In the genomic region with DNA sequence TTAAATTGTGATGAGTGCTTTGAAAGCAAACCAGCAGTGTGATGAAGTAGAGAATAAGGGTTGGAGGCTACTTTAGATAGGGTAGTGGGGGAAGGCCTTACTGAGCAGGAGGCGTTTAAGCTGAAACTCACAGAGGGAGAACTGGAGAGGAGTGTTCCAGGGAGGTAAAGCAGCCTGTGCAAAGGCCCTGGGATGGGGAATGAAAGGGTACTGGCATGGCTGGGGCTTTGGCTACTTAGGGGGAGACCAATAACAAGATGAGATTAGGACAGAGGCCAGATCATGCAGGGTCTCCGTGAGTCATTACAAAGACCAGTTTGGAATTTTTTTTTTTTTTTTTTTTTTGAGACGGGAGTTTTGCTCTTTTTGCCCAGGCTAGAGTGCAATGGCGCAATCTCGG, we compare ENCODE assay signal across 9 cellular contexts. TPM values are rescaled to one million over a fixed set of nuclear protein-coding genes. Genes with fewer than 3 reads are reported as not detected.
A peak's percentile ranks its signal among the peaks of the same experiment; 100 is the strongest.
DNase-seq lines count a peak whose midpoint lies in the region; ATAC-seq and TF ChIP-seq lines count a peak whose summit lies in the region.
"Had no signal": no experiment of that assay in that cellular context is flagged by ENCODE, and none has a peak within 500 bp of the region (broad histone marks: within the 10 kb centered on the region; RNA-seq: fewer than 3 reads in every experiment).

No MANE protein-coding gene starts in this region.

- DNase-seq in GM12864 (ENCODE audit: low read depth) = no peak
- DNase-seq in PC-9 = no peak
- DNase-seq in endodermal cell = no peak
- DNase-seq in progenitor cell of endocrine pancreas (ENCODE audit: low spot score, unreplicated experiment) = no peak
- DNase-seq in stimulated activated naive CD4-positive, alpha-beta T cell treated with Interleukin-2 at 50 U/mL for 16 hours (lab: John Stamatoyannopoulos, UW) = no peak
- no peak for DNase-seq in upper lobe of left lung
- no peak for DNase-seq in GF-D8 (lab: John Stamatoyannopoulos, UW)
- DNase-seq in CD1c-positive myeloid dendritic cell (ENCODE audit: extremely low spot score) = no peak

- H3K9me3 ChIP-seq in PC-9 (ENCODE audit: insufficient read depth, low read depth) = no peaks in the 10 kb centered on the region
- no peaks in the 10 kb centered on the region for H3K9me3 ChIP-seq in endodermal cell (ENCODE audit: control insufficient read depth, low read length)
- no peaks in the 10 kb centered on the region for H3K9me3 ChIP-seq in upper lobe of left lung

- TF ChIP-seq EP300 in upper lobe of left lung (IDR thresholded peaks at IDR 0.05) = no peak

- intact Hi-C loops in PC-9 (cut with micrococcal nuclease; ENCODE audit: unreplicated experiment) = loop anchor here (1.0 to 2.0 kb wide), 4 partner anchors 25 to 67 kb away; no protein-coding TSS in a partner anchor

- H3F3A ChIP-seq in PC-9 (ENCODE audit: insufficient read depth, low read depth) = peaks cover 8% of the 10 kb centered on the region; the same call in 1 of the 2 replicates

- POLR2A ChIA-PET in PC-9 (lab: Charles Lee; ENCODE audit: unreplicated experiment) = interaction anchor here (0.7 kb wide), 1 partner anchor 77 kb away, joined by 8 read pairs; no protein-coding TSS in a partner anchor

- H3K4me3 Mint-ChIP-seq in endodermal cell (peak overlapping the region; percentile 98), progenitor cell of endocrine pancreas (ENCODE audit: low read depth) (peak overlapping the region; percentile 97)

- TSS peak; percentile 44 for BruUV-seq in PC-9 (replicated peaks; lab: Mats Ljungman, UMichigan)

- H3K27me3 Mint-ChIP-seq in endodermal cell (ENCODE audit: insufficient read depth) = no peaks in the 10 kb centered on the region
- no peaks in the 10 kb centered on the region for H3K27me3 Mint-ChIP-seq in progenitor cell of endocrine pancreas

- TF ChIP-seq CTCF in GM12864 (IDR thresholded peaks at IDR 0.05; ENCODE audit: low read depth, low read length, missing control alignments) = no peak
- no peak for TF ChIP-seq CTCF in PC-9 (conservative IDR thresholded peaks at IDR 0.05)
- TF ChIP-seq CTCF in endodermal cell (conservative IDR thresholded peaks at IDR 0.05) = no peak
- no peak for TF ChIP-seq CTCF in progenitor cell of endocrine pancreas (IDR thresholded peaks at IDR 0.05; ENCODE audit: unreplicated experiment)
- no peak for TF ChIP-seq CTCF in upper lobe of left lung (IDR thresholded peaks at IDR 0.05)

- H3K36me3 Mint-ChIP-seq in endodermal cell (ENCODE audit: low read depth) (peaks cover 19% of the 10 kb centered on the region), progenitor cell of endocrine pancreas (ENCODE audit: insufficient read depth) (peaks cover 4% of the 10 kb centered on the region)

- H3K27ac ChIP-seq in PC-9 = no peak overlapping the region
- no peak overlapping the region for H3K27ac ChIP-seq in endodermal cell (ENCODE audit: low read depth, low read length)
- peak overlapping the region in 2 of 4 donors; percentile 93 for H3K27ac ChIP-seq in upper lobe of left lung

- H3K79me2 ChIP-seq in PC-9 (ENCODE audit: low read depth) = peaks cover 50% of the 10 kb centered on the region

- H3K9ac ChIP-seq in endodermal cell (ENCODE audit: extremely low read depth, low read length, poor library complexity, severe bottlenecking) = no peak overlapping the region

- no peaks in the 10 kb centered on the region for H3K9me2 ChIP-seq in PC-9 (ENCODE audit: insufficient read depth)

- no peak for TF ChIP-seq POLR2A in upper lobe of left lung (IDR thresholded peaks at IDR 0.05)

- H3K36me3 ChIP-seq in PC-9 (ENCODE audit: low read depth) (no peaks in the 10 kb centered on the region), endodermal cell (ENCODE audit: control insufficient read depth, insufficient read depth, low read length) (peaks cover 20% of the 10 kb centered on the region), upper lobe of left lung (no peaks in the 10 kb centered on the region)

- ATAC-seq in upper lobe of left lung (ENCODE audit: low FRiP score in 2 of 2) = no peak

- peaks cover 18% of the 10 kb centered on the region for H4K20me1 ChIP-seq in PC-9 (ENCODE audit: insufficient read depth)

- peak overlapping the region; percentile 91 for H3K4me3 ChIP-seq in GM12864 (ENCODE audit: low read depth, low read length)
- H3K4me3 ChIP-seq in PC-9 = peak overlapping the region; percentile 97
- H3K4me3 ChIP-seq in endodermal cell (ENCODE audit: low read length) = peak overlapping the region; percentile 84
- H3K4me3 ChIP-seq in upper lobe of left lung = peak overlapping the region in 2 of 4 donors; percentile 71 to 89

- CTCF ChIA-PET in PC-9 (lab: Charles Lee) = interaction anchor here (0.6 to 0.8 kb wide), 2 partner anchors 67 to 441 kb away, joined by 7 to 8 read pairs; no protein-coding TSS in a partner anchor

- H3K4me1 ChIP-seq in PC-9 (replicated peaks; ENCODE audit: insufficient read depth) (peaks cover 12% of the 10 kb centered on the region), endodermal cell (ENCODE audit: control insufficient read depth, insufficient read depth, low read length) (no peaks in the 10 kb centered on the region), upper lobe of left lung (peaks cover 43 to 65% (median 54%) of the 10 kb centered on the region in 4 donors)

- H3K9me3 Mint-ChIP-seq in endodermal cell (no peaks in the 10 kb centered on the region), progenitor cell of endocrine pancreas (ENCODE audit: low read depth) (no peaks in the 10 kb centered on the region)

- no peak overlapping the region for H2AFZ ChIP-seq in PC-9

- H3K4me1 Mint-ChIP-seq in endodermal cell (peaks cover 23% of the 10 kb centered on the region), progenitor cell of endocrine pancreas (ENCODE audit: low read depth) (peaks cover 20% of the 10 kb centered on the region)

- H3K27ac Mint-ChIP-seq in endodermal cell = no peak overlapping the region
- peak overlapping the region; percentile 93 for H3K27ac Mint-ChIP-seq in progenitor cell of endocrine pancreas

- H3K27me3 ChIP-seq in PC-9 (ENCODE audit: insufficient read depth, low read depth) (peaks cover 3% of the 10 kb centered on the region; the same call in 1 of the 2 replicates), endodermal cell (ENCODE audit: control insufficient read depth, insufficient read depth, low read length, poor library complexity, severe bottlenecking) (no peaks in the 10 kb centered on the region), upper lobe of left lung (no peaks in the 10 kb centered on the region)

- WGBS in endodermal cell (ENCODE audit: insufficient coverage in 1 of 2, insufficient read length in 1 of 2), 2 experiments = 92 to 98% methylated on average over 4 to 5 of the region's 5 CpGs
- WGBS in upper lobe of left lung, 2 donors = 72 to 73% methylated on average over 5 of the region's 5 CpGs

- H3K4me2 ChIP-seq in PC-9 = peak overlapping the region; percentile 94

RNA-seq across cellular contexts. Expression of a gene that starts 1.1 kb away (rescaled TPM):
- total RNA-seq in PC-9 (2021) (74.7 and 85.4 TPM in 2 replicates), endodermal cell (100 to 1,000 TPM; 101 to 112 TPM), progenitor cell of endocrine pancreas (97.8 and 102 TPM in 2 replicates), upper lobe of left lung (100 to 1,000 TPM in 1 of 6 donors, 10 to 100 TPM in 5; 54.7 to 120 (median 66.0) TPM)
- 81.4 TPM for polyA plus RNA-seq in endodermal cell (2013, experiment 1 of 2)
- polyA plus RNA-seq in endodermal cell (2013, experiment 2 of 2) = 84.3 TPM

RNA-seq across cellular contexts. Expression of a gene that starts 51.1 kb away (rescaled TPM):
- 0.25 TPM in 1 of 2 replicates, not detected in the other for total RNA-seq in PC-9 (2021)
- total RNA-seq in endodermal cell = 10 to 100 TPM; 41.6 to 71.9 TPM
- polyA plus RNA-seq in endodermal cell (2013, experiment 1 of 2) = 19.4 TPM
- polyA plus RNA-seq in endodermal cell (2013, experiment 2 of 2) = 18.3 TPM
- total RNA-seq in progenitor cell of endocrine pancreas = 31.1 and 37.6 TPM in 2 replicates
- total RNA-seq in upper lobe of left lung = 1,000 to 10,000 TPM in 1 of 6 donors, 100 to 1,000 TPM in 1, 10 to 100 TPM in 4; 42.3 to 1,057 (median 61.3) TPM
- total RNA-seq: T-helper 1 cell treated with Interleukin-12 subunit alpha and Interleukin-12 subunit beta and Interleukin-4 antibody, amounts not matched to agents 30 ng/mL and 1 ng/mL, for 36 hours had no signal

Comparison
In these comparisons a context has a peak if more than half of its experiments do, and no peak if none do; other contexts are left out.
1. RNA of a gene that starts 51.1 kb away (total RNA-seq): 41.6 to 71.9 TPM in endodermal cell, 42.3 to 1,057 TPM in upper lobe of left lung and 31.1 to 37.6 TPM in progenitor cell of endocrine pancreas; 0.25 TPM in PC-9; every median in the first group is over 10 times any median in the second.